In the genomic region with DNA sequence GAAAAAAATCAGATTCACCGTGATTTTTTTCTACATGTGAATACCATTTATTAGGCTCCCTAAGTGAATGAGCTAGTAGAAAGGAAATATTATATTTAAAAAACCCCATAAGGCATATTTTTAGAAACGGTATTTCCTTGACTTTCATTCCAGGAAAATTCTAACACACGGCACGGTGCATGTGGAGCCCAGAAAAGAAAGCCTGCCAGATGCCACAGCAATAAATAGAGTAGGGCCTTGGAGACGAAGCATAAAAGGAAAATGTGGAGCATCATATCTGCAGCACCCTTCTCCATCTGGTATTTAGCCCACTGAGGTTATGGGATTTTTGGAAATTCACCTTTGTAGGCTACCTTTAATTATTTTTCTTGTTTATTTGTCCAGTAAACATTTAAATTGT, we compare ENCODE assay signal across 1 cellular context.
TF ChIP-seq lines count a peak whose summit lies in the region.

No MANE protein-coding gene starts in this region.

TF ChIP-seq in SK-N-SH, 30 proteins besides CTCF, POLR2A, EP300 and RAD21 (continued from another document):
- TF ChIP-seq GABPA (IDR thresholded peaks at IDR 0.05; ENCODE audit: low read depth) (no peak), NRF1 (IDR thresholded peaks at IDR 0.05; ENCODE audit: low read depth, low read length) (no peak), SMC3 (IDR thresholded peaks at IDR 0.05; ENCODE audit: low read depth, low read length) (no peak), PBX3 (IDR thresholded peaks at IDR 0.05) (no peak), SIN3A (IDR thresholded peaks at IDR 0.05; ENCODE audit: borderline replicate concordance, low read depth, low read length) (no peak), REST (IDR thresholded peaks at IDR 0.05; ENCODE audit: low read depth, low read length) (no peak)
- TF ChIP-seq, protein P1, sequence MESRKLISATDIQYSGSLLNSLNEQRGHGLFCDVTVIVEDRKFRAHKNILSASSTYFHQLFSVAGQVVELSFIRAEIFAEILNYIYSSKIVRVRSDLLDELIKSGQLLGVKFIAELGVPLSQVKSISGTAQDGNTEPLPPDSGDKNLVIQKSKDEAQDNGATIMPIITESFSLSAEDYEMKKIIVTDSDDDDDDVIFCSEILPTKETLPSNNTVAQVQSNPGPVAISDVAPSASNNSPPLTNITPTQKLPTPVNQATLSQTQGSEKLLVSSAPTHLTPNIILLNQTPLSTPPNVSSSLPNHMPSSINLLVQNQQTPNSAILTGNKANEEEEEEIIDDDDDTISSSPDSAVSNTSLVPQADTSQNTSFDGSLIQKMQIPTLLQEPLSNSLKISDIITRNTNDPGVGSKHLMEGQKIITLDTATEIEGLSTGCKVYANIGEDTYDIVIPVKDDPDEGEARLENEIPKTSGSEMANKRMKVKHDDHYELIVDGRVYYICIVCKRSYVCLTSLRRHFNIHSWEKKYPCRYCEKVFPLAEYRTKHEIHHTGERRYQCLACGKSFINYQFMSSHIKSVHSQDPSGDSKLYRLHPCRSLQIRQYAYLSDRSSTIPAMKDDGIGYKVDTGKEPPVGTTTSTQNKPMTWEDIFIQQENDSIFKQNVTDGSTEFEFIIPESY (IDR thresholded peaks at IDR 0.05; ENCODE audit: borderline replicate concordance, low read depth) = no peak
